ENCODE assay signal across 9 cellular contexts in the genomic region with DNA sequence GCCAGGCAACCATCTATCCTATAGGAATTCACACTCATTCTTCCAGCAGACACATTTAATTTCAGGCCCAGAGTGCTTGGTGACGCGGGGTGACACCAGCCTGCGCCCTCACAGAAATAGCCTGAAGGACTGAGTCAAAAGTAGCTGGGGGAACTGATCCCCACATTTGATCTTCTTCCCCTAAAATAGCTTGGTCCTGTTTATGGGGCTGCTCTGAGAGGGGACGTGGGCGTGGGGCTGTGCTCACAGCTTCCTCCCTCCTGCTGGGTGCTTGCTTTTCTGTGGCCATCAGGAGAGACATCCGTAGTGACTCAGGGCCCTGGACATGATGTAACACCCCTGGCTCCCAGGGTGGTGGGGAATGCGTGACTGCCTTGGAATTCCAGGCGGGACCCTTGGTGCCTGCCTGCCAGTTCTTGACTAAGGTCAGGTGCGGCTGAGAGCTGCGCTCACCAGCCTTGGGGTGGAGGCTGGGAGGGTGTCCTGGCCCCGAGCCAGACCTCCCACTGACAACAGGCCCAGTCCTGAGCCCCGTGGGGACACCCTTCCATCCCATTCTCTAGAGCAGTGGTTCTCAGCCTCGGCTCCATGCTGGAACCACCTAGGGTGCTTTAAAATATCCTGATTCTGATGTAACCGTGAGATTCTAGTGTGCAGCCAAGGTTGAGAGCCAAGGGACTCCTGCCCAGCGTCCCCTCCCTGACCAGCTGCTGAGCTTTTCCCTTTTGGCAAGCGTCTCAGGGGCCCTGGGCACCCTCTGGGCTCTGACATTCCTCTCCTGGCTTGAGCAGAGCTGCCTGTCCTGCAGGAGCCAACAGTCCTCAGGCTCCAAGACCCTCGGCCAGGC. TPM values are rescaled to one million over a fixed set of nuclear protein-coding genes. Genes with fewer than 3 reads are reported as not detected.
DNase-seq lines count a peak whose midpoint lies in the region; ATAC-seq, FAIRE-seq and TF ChIP-seq lines count a peak whose summit lies in the region.
"Had no signal": no experiment of that assay in that cellular context is flagged by ENCODE, and none has a peak within 500 bp of the region (broad histone marks: within the 10 kb centered on the region; RNA-seq: fewer than 3 reads in every experiment).

No MANE protein-coding gene starts in this region.

- ATAC-seq in GM18909 (IDR thresholded peaks at IDR 0.05; ENCODE audit: poor library complexity, unreplicated experiment) (no peak), GM21526 (IDR thresholded peaks at IDR 0.05; ENCODE audit: low FRiP score, unreplicated experiment) (no peak)

- FAIRE-seq in H54 (lab: Jason Lieb, UNC): peak; percentile 68

- H3K36me3 ChIP-seq in prostate gland: no peaks in the 10 kb centered on the region

- TF ChIP-seq CTCF in RWPE1 (conservative IDR thresholded peaks at IDR 0.05; ENCODE audit: low read depth): no peak
- TF ChIP-seq CTCF in fibroblast of the aortic adventitia (IDR thresholded peaks at IDR 0.05; ENCODE audit: insufficient read depth, low read length): no peak
- no peak for TF ChIP-seq CTCF in prostate gland (IDR thresholded peaks at IDR 0.05)

- DNase-seq in H54 (ENCODE audit: insufficient read length, low spot score) (peak; percentile 75), RWPE1 (ENCODE audit: low spot score) (peak; percentile 87), fibroblast of the aortic adventitia (ENCODE audit: low read depth) (peak; percentile 94), prostate gland (ENCODE audit: low spot score) (no peak), SKM-1 treated with dmso at 0.1 percent for 144 hours (lab: John Stamatoyannopoulos, UW; ENCODE audit: unreplicated experiment) (no peak), HUDEP-2 (lab: John Stamatoyannopoulos, UW; ENCODE audit: unreplicated experiment in 76 of 76) (no peak)

- H3K4me3 ChIP-seq in fibroblast of the aortic adventitia (ENCODE audit: low read depth, low read length) (no peak overlapping the region), prostate gland (no peak overlapping the region)
- H3K4me3 ChIP-seq: SK-N-MC had no signal

- CTCF ChIA-PET in RWPE1 (lab: Yijun Ruan, JAX): no interaction called here

- peaks cover 17% of the 10 kb centered on the region for H3K4me1 ChIP-seq in prostate gland (replicated peaks)

- TF ChIP-seq POLR2A in H54 (IDR thresholded peaks at IDR 0.05; ENCODE audit: low read depth, low read length) (no peak), prostate gland (IDR thresholded peaks at IDR 0.05) (no peak)

- intact Hi-C loops in prostate gland (cut with DNase I): no loop called here

- no peaks in the 10 kb centered on the region for H3K27me3 ChIP-seq in prostate gland (replicated peaks; ENCODE audit: insufficient read depth)

- H3K9me3 ChIP-seq in prostate gland: no peaks in the 10 kb centered on the region

- POLR2A ChIA-PET in RWPE1 (lab: Yijun Ruan, JAX; ENCODE audit: low non-redundant PET): interaction anchor here (0.5 to 0.6 kb wide), 2 partner anchors 194 to 328 kb away, joined by 3 read pairs; no protein-coding TSS in a partner anchor

- H3K27ac ChIP-seq in RWPE1 (peak overlapping the region; percentile 98), prostate gland (peak overlapping the region; percentile 43 to 67)

- WGBS in prostate gland: 55% methylated on average over 17 of the region's 17 CpGs

RNA-seq across cellular contexts. Expression of gene SMAD7, which starts 47.4 kb away (rescaled TPM):
- total RNA-seq in fibroblast of the aortic adventitia (ENCODE audit: low replicate concordance) (10.5 and 27.2 TPM in 2 replicates), prostate gland (10 to 100 TPM; 29.3 to 31.0 TPM)

Comparison
In these comparisons a context has a peak if more than half of its experiments do, and no peak if none do; other contexts are left out.
1. DNase-seq: peak in H54 (single experiment), RWPE1 (single experiment) and fibroblast of the aortic adventitia (single experiment); none in prostate gland (single experiment), SKM-1 treated with dmso at 0.1 percent for 144 hours (single experiment) and HUDEP-2 (0 of 76).